Comparison of ENCODE assay signal across 8 cellular contexts in the genomic region with DNA sequence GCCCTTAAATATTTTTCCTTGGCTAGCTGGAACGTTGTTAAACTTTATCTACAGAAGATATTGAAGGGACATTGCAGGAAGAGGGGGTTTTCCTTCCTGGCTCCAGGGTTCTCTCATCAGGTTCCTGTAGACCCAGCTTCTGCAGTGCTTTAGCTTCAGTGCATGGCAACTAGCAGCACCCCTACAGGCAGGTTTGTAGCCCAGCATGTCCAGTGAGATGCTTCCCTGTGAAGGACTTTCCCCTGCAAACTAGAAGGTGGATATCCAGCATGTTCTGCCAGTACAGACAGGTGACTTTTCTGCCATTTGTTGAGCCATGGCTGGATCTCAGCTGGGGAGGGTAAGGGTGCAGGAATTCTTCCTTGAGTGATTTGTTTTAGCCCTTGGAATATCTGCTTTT. TPM values are rescaled to one million over a fixed set of nuclear protein-coding genes. Genes with fewer than 3 reads are reported as not detected.
A peak's percentile ranks its signal among the peaks of the same experiment; 100 is the strongest.
DNase-seq lines count a peak whose midpoint lies in the region; ATAC-seq, FAIRE-seq and TF ChIP-seq lines count a peak whose summit lies in the region.

No MANE protein-coding gene starts in this region.

- dilution Hi-C loops in keratinocyte (cut with MboI; ENCODE audit: extremely low pct_ligation_motif_present, low sequenced_read_pairs), result no loop called here

- H3K27ac ChIP-seq in VCaP (no peak overlapping the region), keratinocyte (ENCODE audit: control insufficient read depth, insufficient read depth, low read length) (no peak overlapping the region)

- TF ChIP-seq EP300 in Ishikawa (IDR thresholded peaks at IDR 0.05; ENCODE audit: borderline replicate concordance), result no peak

- H3K36me3 ChIP-seq in keratinocyte (ENCODE audit: control insufficient read depth in 2 of 2, extremely low read depth in 1 of 2, insufficient read depth in 2 of 2, low read length in 2 of 2), result no peaks in the 10 kb centered on the region

- in situ Hi-C loops in GM13977 (cut with MboI; ENCODE audit: low pct_unique_long_range_greater_than_20kb, low sequenced_read_pairs, unreplicated experiment), result no loop called here

- H3K79me2 ChIP-seq in keratinocyte (ENCODE audit: control insufficient read depth, insufficient read depth, low read length), result no peaks in the 10 kb centered on the region

- no peaks in the 10 kb centered on the region for H4K20me1 ChIP-seq in keratinocyte (ENCODE audit: control insufficient read depth, extremely low read depth, insufficient read depth, low read length)

- peak; percentile 43 for TF ChIP-seq CTCF in VCaP (conservative IDR thresholded peaks at IDR 0.05)
- peak; percentile 16 to 43 (median 41) for TF ChIP-seq CTCF in keratinocyte (optimal IDR thresholded peaks at IDR 0.05 in 1 of 3, IDR thresholded peaks at IDR 0.05 in 1 of 3, conservative IDR thresholded peaks at IDR 0.05 in 1 of 3; ENCODE audit: extremely low read depth in 1 of 3, insufficient read depth in 2 of 3, low read length in 3 of 3)
- TF ChIP-seq CTCF in GM13977 (IDR thresholded peaks at IDR 0.05; ENCODE audit: extremely low read depth, insufficient read depth, missing control alignments), result no peak

- TF ChIP-seq RAD21 in Ishikawa (IDR thresholded peaks at IDR 0.05; ENCODE audit: low read depth), result 0 out of 2 replicates have a peak, but pooled peaks have one; percentile 3

- no peaks in the 10 kb centered on the region for H3K9me1 ChIP-seq in keratinocyte (ENCODE audit: control insufficient read depth, extremely low read depth, insufficient read depth, low read length)

- H2AFZ ChIP-seq in keratinocyte (ENCODE audit: control insufficient read depth, low read length), result no peak overlapping the region

- no peak for FAIRE-seq in keratinocyte (lab: Jason Lieb, UNC)

- DNase-seq in EL (peak; percentile 13), keratinocyte (ENCODE audit: low read depth, low spot score) (no peak), superior temporal gyrus (ENCODE audit: extremely low spot score) (no peak), GM13977 (ENCODE audit: low spot score) (no peak), NCI-H510A treated with DMSO at 0.1 percent for 48 hours (lab: John Stamatoyannopoulos, UW) (no peak)

- H3K4me3 ChIP-seq in keratinocyte (ENCODE audit: control insufficient read depth in 2 of 3, extremely low read depth in 1 of 3, insufficient read depth in 2 of 3, low read depth in 1 of 3, low read length in 3 of 3), result no peak overlapping the region

- H3K4me2 ChIP-seq in keratinocyte (ENCODE audit: control insufficient read depth, extremely low read depth, insufficient read depth, low read depth, low read length), result no peak overlapping the region

- no peaks in the 10 kb centered on the region for H3K9me3 ChIP-seq in keratinocyte (ENCODE audit: control insufficient read depth, low read depth, low read length)

- ATAC-seq in HG02885 (IDR thresholded peaks at IDR 0.05; ENCODE audit: poor library complexity, unreplicated experiment), result no peak

- no peaks in the 10 kb centered on the region for H3K27me3 ChIP-seq in keratinocyte (ENCODE audit: control insufficient read depth, extremely low read depth, insufficient read depth, low read length)

- peaks cover 5% of the 10 kb centered on the region for H3K4me1 ChIP-seq in keratinocyte (ENCODE audit: control insufficient read depth, extremely low read depth, insufficient read depth, low read length)

- no peak overlapping the region for H3K9ac ChIP-seq in keratinocyte (ENCODE audit: control insufficient read depth, extremely low read depth, insufficient read depth, low read length)

TF ChIP-seq in Ishikawa, 13 proteins besides CTCF, POLR2A, EP300 and RAD21:
- TF ChIP-seq CREB1 (IDR thresholded peaks at IDR 0.05; ENCODE audit: low read depth) (no peak), TAF1 (IDR thresholded peaks at IDR 0.05; ENCODE audit: low read depth) (no peak), ZBTB7A (IDR thresholded peaks at IDR 0.05; ENCODE audit: low read depth) (no peak), FOXM1 (IDR thresholded peaks at IDR 0.05; ENCODE audit: borderline replicate concordance, low read depth) (no peak), TEAD4 (IDR thresholded peaks at IDR 0.05) (no peak), NFIC (IDR thresholded peaks at IDR 0.05) (no peak), YY1 (IDR thresholded peaks at IDR 0.05; ENCODE audit: low read depth) (no peak), CEBPB (IDR thresholded peaks at IDR 0.05) (no peak), EGR1 (IDR thresholded peaks at IDR 0.05) (no peak), TCF12 (IDR thresholded peaks at IDR 0.05; ENCODE audit: low read depth) (no peak)
- TF ChIP-seq, protein P1, sequence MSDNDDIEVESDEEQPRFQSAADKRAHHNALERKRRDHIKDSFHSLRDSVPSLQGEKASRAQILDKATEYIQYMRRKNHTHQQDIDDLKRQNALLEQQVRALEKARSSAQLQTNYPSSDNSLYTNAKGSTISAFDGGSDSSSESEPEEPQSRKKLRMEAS (IDR thresholded peaks at IDR 0.05), result no peak
- TF ChIP-seq, protein P2, sequence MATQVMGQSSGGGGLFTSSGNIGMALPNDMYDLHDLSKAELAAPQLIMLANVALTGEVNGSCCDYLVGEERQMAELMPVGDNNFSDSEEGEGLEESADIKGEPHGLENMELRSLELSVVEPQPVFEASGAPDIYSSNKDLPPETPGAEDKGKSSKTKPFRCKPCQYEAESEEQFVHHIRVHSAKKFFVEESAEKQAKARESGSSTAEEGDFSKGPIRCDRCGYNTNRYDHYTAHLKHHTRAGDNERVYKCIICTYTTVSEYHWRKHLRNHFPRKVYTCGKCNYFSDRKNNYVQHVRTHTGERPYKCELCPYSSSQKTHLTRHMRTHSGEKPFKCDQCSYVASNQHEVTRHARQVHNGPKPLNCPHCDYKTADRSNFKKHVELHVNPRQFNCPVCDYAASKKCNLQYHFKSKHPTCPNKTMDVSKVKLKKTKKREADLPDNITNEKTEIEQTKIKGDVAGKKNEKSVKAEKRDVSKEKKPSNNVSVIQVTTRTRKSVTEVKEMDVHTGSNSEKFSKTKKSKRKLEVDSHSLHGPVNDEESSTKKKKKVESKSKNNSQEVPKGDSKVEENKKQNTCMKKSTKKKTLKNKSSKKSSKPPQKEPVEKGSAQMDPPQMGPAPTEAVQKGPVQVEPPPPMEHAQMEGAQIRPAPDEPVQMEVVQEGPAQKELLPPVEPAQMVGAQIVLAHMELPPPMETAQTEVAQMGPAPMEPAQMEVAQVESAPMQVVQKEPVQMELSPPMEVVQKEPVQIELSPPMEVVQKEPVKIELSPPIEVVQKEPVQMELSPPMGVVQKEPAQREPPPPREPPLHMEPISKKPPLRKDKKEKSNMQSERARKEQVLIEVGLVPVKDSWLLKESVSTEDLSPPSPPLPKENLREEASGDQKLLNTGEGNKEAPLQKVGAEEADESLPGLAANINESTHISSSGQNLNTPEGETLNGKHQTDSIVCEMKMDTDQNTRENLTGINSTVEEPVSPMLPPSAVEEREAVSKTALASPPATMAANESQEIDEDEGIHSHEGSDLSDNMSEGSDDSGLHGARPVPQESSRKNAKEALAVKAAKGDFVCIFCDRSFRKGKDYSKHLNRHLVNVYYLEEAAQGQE (IDR thresholded peaks at IDR 0.05; ENCODE audit: low read depth), result no peak

RNA-seq across cellular contexts. Expression of a gene that starts 10.4 kb away (rescaled TPM):
- 1.5 to 2.2 TPM (median 1.9 TPM) in 3 replicates for polyA plus RNA-seq in keratinocyte
- polyA plus RNA-seq in keratinocyte (2011; ENCODE audit: low read depth), result 0.76 TPM
- polyA plus RNA-seq in keratinocyte (2011; cell fraction: cytosol; rRNA removed), result 0.86 and 1.5 TPM in 2 replicates
- 2.2 and 2.4 TPM in 2 replicates for polyA plus RNA-seq in keratinocyte (2011; cell fraction: nucleus; rRNA removed)
- 1.1 and 1.3 TPM in 2 replicates for polyA plus RNA-seq in keratinocyte (2012; ENCODE audit: low replicate concordance)
- 0.23 to 1.5 TPM (median 1.4 TPM) in 3 replicates for polyA minus RNA-seq in keratinocyte
- 1.2 TPM for polyA minus RNA-seq in keratinocyte (2011; cell fraction: cytosol; rRNA and poly(A)+ RNA removed)
- polyA minus RNA-seq in keratinocyte (2011; cell fraction: nucleus; rRNA and poly(A)+ RNA removed), result 0.53 and 1.7 TPM in 2 replicates
